Comparison of ENCODE assay signal across 8 cellular contexts in the genomic region with DNA sequence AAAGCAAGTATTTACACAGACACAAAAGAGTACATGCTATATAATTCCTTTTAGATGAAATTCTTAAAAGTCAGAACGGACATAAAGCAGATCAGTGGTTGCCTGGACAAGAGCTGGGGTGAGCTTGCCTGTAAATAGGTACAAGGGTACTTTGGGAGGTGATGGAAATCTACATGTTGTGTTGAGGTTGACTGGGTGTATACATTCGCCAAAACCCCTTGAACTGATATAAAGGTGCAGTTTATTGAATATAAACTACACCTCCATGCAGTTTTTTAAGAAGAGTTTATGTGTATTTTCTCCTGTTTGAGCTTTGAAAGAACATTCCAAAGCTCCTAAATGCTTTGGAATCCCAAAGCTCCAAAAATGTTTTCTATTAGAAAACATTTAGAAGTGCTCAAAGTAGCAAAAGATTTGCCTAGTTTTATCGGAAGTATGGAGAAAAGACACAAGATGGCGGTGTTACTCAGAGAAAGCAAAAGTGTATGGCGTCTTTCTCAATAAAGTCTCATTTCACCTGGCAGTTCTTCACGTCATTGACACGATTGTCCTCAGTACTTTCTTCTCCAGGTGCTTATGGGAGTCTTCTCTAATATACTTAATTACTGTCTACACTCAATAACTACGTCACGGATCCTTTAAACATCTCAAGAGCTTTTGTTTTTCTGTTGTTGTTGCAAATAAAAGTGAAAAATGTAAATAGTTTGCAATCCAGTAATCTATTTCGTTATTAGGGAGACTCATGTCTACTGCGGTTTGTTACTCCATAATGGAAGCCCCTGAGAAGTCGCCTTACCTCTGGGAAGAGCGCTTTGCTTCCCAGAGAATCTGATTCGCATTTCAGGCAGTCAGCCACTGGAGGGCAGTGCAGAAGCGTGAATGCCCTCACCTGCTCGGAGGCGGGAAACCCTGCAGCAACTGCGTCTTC. TPM values are rescaled to one million over a fixed set of nuclear protein-coding genes. Genes with fewer than 3 reads are reported as not detected.
DNase-seq lines count a peak whose midpoint lies in the region; ATAC-seq and TF ChIP-seq lines count a peak whose summit lies in the region.

No MANE protein-coding gene starts in this region.

- H3K4me1 Mint-ChIP-seq in chondrocyte (ENCODE audit: low read depth), result peaks cover 13% of the 10 kb centered on the region

- H3K4me3 Mint-ChIP-seq in chondrocyte (ENCODE audit: unreplicated experiment), result peak overlapping the region; percentile 64

- ATAC-seq in GM18519 (IDR thresholded peaks at IDR 0.05; ENCODE audit: low FRiP score, unreplicated experiment) (peak; percentile 80), HG03108 (IDR thresholded peaks at IDR 0.05; ENCODE audit: unreplicated experiment) (peak; percentile 87)

- H3K27me3 Mint-ChIP-seq in chondrocyte (ENCODE audit: low read depth), result peaks cover 4% of the 10 kb centered on the region

- no peaks in the 10 kb centered on the region for H3K36me3 Mint-ChIP-seq in chondrocyte (ENCODE audit: low read depth)

- peak; percentile 94 for TF ChIP-seq CTCF in chondrocyte (IDR thresholded peaks at IDR 0.05)

- H3K9me3 Mint-ChIP-seq in chondrocyte (ENCODE audit: low read depth), result no peaks in the 10 kb centered on the region

- peak overlapping the region; percentile 6 for H3K27ac Mint-ChIP-seq in chondrocyte (ENCODE audit: unreplicated experiment)

- peak; percentile 96 for DNase-seq in A172 (ENCODE audit: low spot score)
- DNase-seq in NCI-H2171 treated with DMSO at 0.1 percent for 48 hours (lab: John Stamatoyannopoulos, UW), result peak; percentile 76
- DNase-seq in activated CD4-positive, CD25-positive, alpha-beta regulatory T cell treated with anti-CD3 and anti-CD28 coated beads, Interleukin-2, amount 50 U/mL, for 16 hours (ENCODE audit: low read depth, low spot score), result peak; percentile 41
- no peak for DNase-seq in chondrocyte (ENCODE audit: low spot score)
- peak; percentile 95 for DNase-seq in left kidney (ENCODE audit: low read depth, low spot score)
- DNase-seq in stimulated activated CD4-positive, alpha-beta T cell treated with anti-CD3 and anti-CD28 coated beads, Interleukin-1b, Interleukin-23, amount 100 ng/mL, for 48 hours, result peak; percentile 69

RNA-seq across cellular contexts. Expression of a gene that starts 14.7 kb away (rescaled TPM):
- total RNA-seq in A172 (2014; rRNA removed; shearing (Covaris generic)), result 1,744 and 2,526 TPM in 2 replicates
- 177 to 195 TPM (median 194 TPM) in 3 replicates for total RNA-seq in chondrocyte
